20 cellular contexts compared by ENCODE assay signal in genomic region chr7:88309845-88310244, GRCh38. TPM values are rescaled to one million over a fixed set of nuclear protein-coding genes. Genes with fewer than 3 reads are reported as not detected.
DNase-seq lines count a peak whose midpoint lies in the region; ATAC-seq and TF ChIP-seq lines count a peak whose summit lies in the region.
"Had no signal": no experiment of that assay in that cellular context is flagged by ENCODE, and none has a peak within 500 bp of the region (broad histone marks: within the 10 kb centered on the region; RNA-seq: fewer than 3 reads in every experiment).

No MANE protein-coding gene starts in this region.

- H3K4me3 ChIP-seq in heart left ventricle (no peak overlapping the region), Peyer's patch (no peak overlapping the region)
- H3K4me3 ChIP-seq: GM23338 had no signal

- no peaks in the 10 kb centered on the region for H3K36me3 ChIP-seq in heart left ventricle
- H3K36me3 ChIP-seq in Peyer's patch, result no peaks in the 10 kb centered on the region
- H3K36me3 ChIP-seq: BE2C had no signal

- H3K9me3 ChIP-seq in heart left ventricle, result no peaks in the 10 kb centered on the region
- H3K9me3 ChIP-seq in Peyer's patch, result no peaks in the 10 kb centered on the region
- H3K9me3 ChIP-seq: BE2C had no signal

- peak; percentile 21 for ATAC-seq in Right ventricle myocardium inferior
- peak in 1 of 4 donors; percentile 19 for ATAC-seq in heart left ventricle
- peak; percentile 77 for ATAC-seq in sciatic nerve
- ATAC-seq: GM23338, HepG2 had no signal

- no peak overlapping the region for H3K27ac Mint-ChIP-seq in progenitor cell of endocrine pancreas
- H3K27ac Mint-ChIP-seq: CD4-positive, alpha-beta T cell; GM23338 had no signal

- H3K36me3 Mint-ChIP-seq in progenitor cell of endocrine pancreas (ENCODE audit: insufficient read depth), result no peaks in the 10 kb centered on the region

- no peak for DNase-seq in Right ventricle myocardium inferior (ENCODE audit: missing footprints)
- no peak for DNase-seq in cardiac septum (ENCODE audit: low spot score)
- no peak for DNase-seq in heart left ventricle
- no peak for DNase-seq in sciatic nerve (ENCODE audit: low spot score)
- DNase-seq in nucleus accumbens (lab: John Stamatoyannopoulos, UW), result no peak
- DNase-seq in progenitor cell of endocrine pancreas (ENCODE audit: low spot score, unreplicated experiment), result no peak
- DNase-seq in Peyer's patch, result no peak
- DNase-seq in cortex of kidney (lab: John Stamatoyannopoulos, UW), result no peak
- DNase-seq: 8988T; BE2C; CD4-positive, alpha-beta T cell; KG1; NCI-H1092; NCI-H2227 treated with DMSO at 0.1 percent for 48 hours; NCI-H524 treated with DMSO at 0.1 percent for 48 hours; RPMI8226 had no signal

- H3K27me3 ChIP-seq in heart left ventricle (no peaks in the 10 kb centered on the region), Peyer's patch (no peaks in the 10 kb centered on the region)
- H3K27me3 ChIP-seq: BE2C had no signal

- WGBS in heart left ventricle, 4 donors, result 70 to 78% (median 74%) methylated on average over 2 of the region's 2 CpGs

- peaks cover 30% of the 10 kb centered on the region for H3K27me3 Mint-ChIP-seq in progenitor cell of endocrine pancreas

- intact Hi-C loops in Right ventricle myocardium inferior (cut with DNase I) (loop anchor here (5.0 kb wide), 1 partner anchor 47 kb away; no protein-coding TSS in a partner anchor), cardiac septum (cut with DNase I) (no loop called here), heart left ventricle (cut with DNase I) (no loop called here), sciatic nerve (cut with DNase I) (no loop called here)

- peak overlapping the region in 9 of 12 donors; percentile 19 to 68 (median 59) for H3K27ac ChIP-seq in heart left ventricle
- H3K27ac ChIP-seq in Peyer's patch, result no peak overlapping the region

- peaks cover 5% of the 10 kb centered on the region for H3K4me1 Mint-ChIP-seq in progenitor cell of endocrine pancreas (ENCODE audit: low read depth)

- H3K4me3 Mint-ChIP-seq in progenitor cell of endocrine pancreas (ENCODE audit: low read depth), result no peak overlapping the region
- H3K4me3 Mint-ChIP-seq: CD4-positive, alpha-beta T cell; GM23338 had no signal

- TF ChIP-seq CTCF in heart left ventricle (IDR thresholded peaks at IDR 0.05), result no peak
- TF ChIP-seq CTCF in progenitor cell of endocrine pancreas (IDR thresholded peaks at IDR 0.05; ENCODE audit: unreplicated experiment), result no peak
- TF ChIP-seq CTCF in Peyer's patch (IDR thresholded peaks at IDR 0.05), result no peak

- H3K9me3 Mint-ChIP-seq in progenitor cell of endocrine pancreas (ENCODE audit: low read depth), result no peaks in the 10 kb centered on the region
- H3K9me3 Mint-ChIP-seq: CD4-positive, alpha-beta T cell; GM23338 had no signal

- no peak for TF ChIP-seq POLR2A in heart left ventricle (IDR thresholded peaks at IDR 0.05)
- TF ChIP-seq POLR2A in Peyer's patch (IDR thresholded peaks at IDR 0.05), result no peak

- H3K4me1 ChIP-seq in heart left ventricle (peaks cover 0 to 64% (median 33%) of the 10 kb centered on the region in 12 donors), Peyer's patch (peaks cover 0 to 6% (median 0%) of the 10 kb centered on the region in 4 donors)
- H3K4me1 ChIP-seq: BE2C had no signal

RNA-seq across cellular contexts. Expression of gene STEAP4, which starts 3.2 kb away (rescaled TPM):
- total RNA-seq in Right ventricle myocardium inferior (25.2 TPM), cardiac septum (19.9 TPM), heart left ventricle (10 to 100 TPM in 8 of 9 donors, 1 to 10 TPM in 1; 7.2 to 47.1 (median 20.9) TPM), sciatic nerve (189 TPM), progenitor cell of endocrine pancreas (not detected in 2 replicates), Peyer's patch (10 to 100 TPM in 1 of 4 donors, 1 to 10 TPM in 3; 1.9 to 16.5 (median 5.1) TPM)
- polyA plus RNA-seq in heart left ventricle, result 10 to 100 TPM in 1 of 2 donors, 1 to 10 TPM in 1; 6.8 to 14.2 TPM
- total RNA-seq: CD4-positive, alpha-beta T cell; GM23338; HepG2; MCF 10A; OCI-LY7 had no signal
- polyA plus RNA-seq: HepG2 had no signal

Comparison
In these comparisons a context has a peak if more than half of its experiments do, and no peak if none do; other contexts are left out.
1. H3K27ac ChIP-seq: peak in heart left ventricle (9 of 12); none in Peyer's patch (0 of 4).